24 cellular contexts compared by ENCODE assay signal in the genomic region with DNA sequence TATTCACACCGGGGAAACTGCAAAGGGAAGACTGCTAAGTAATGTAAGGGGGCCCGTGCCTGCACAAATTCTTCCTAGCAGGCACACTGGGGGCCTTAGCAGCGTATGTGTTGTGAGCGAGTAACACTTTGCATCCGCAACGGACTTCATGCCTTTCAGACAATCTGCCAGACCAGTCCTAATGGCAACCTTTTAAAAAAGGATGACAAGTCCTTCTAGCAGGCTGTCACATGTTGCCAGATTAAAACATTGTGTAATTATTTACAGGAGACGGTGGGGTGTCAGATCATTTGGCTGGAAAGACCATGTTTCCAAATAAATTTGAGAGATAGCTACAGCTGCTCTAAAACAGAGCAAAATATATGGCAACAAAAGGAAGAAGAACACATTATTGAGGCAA. TPM values are rescaled to one million over a fixed set of nuclear protein-coding genes. Genes with fewer than 3 reads are reported as not detected.
DNase-seq lines count a peak whose midpoint lies in the region; ATAC-seq, FAIRE-seq and TF ChIP-seq lines count a peak whose summit lies in the region.
"Had no signal": no experiment of that assay in that cellular context is flagged by ENCODE, and none has a peak within 500 bp of the region (broad histone marks: within the 10 kb centered on the region; RNA-seq: fewer than 3 reads in every experiment).

No MANE protein-coding gene starts in this region.

- no peak for TF ChIP-seq POLR2A in K562 (conservative IDR thresholded peaks at IDR 0.05)

- no peak for TF ChIP-seq RAD21 in K562 (CRISPR knock-in tag; conservative IDR thresholded peaks at IDR 0.05 in 1 of 2, IDR thresholded peaks at IDR 0.05 in 1 of 2)

- no peaks in the 10 kb centered on the region for H3K9me1 ChIP-seq in K562 (ENCODE audit: control insufficient read depth, insufficient read depth, low read length)

- no peaks in the 10 kb centered on the region for H3K9me3 ChIP-seq in K562 (replicated peaks; ENCODE audit: control insufficient read depth, insufficient read depth, low read depth, low read length)
- H3K9me3 ChIP-seq: prostate gland, sigmoid colon had no signal

- in situ Hi-C loops in K562 (cut with MboI): no loop called here

- H3K4me1 Mint-ChIP-seq in WTC11: peaks cover 15% of the 10 kb centered on the region
- H3K4me1 Mint-ChIP-seq: stimulated activated effector memory CD8-positive, alpha-beta T cell treated with anti-CD3 and anti-CD28 coated beads, Interleukin-12 subunit alpha, Interleukin-12 subunit beta, amount 100 ng/mL, for 72 hours had no signal

- intact Hi-C loops in K562 (cut with micrococcal nuclease): no loop called here

- ATAC-seq in K562 (no peak), WTC11 (no peak)
- ATAC-seq: activated CD4-positive, CD25-positive, alpha-beta regulatory T cell treated with anti-CD3 and anti-CD28 coated beads, Interleukin-2, amount 50 U/mL, for 24 hours; HCT116; stimulated activated effector memory CD8-positive, alpha-beta T cell treated with anti-CD3 and anti-CD28 coated beads, Interleukin-12 subunit alpha, Interleukin-12 subunit beta, amount 100 ng/mL, for 72 hours had no signal

- H3K9ac ChIP-seq in K562 (ENCODE audit: insufficient read depth in 1 of 2, low read depth in 2 of 2, low read length in 2 of 2): no peak overlapping the region

- FAIRE-seq in K562 (lab: Jason Lieb, UNC): peak; percentile 6

- no peak overlapping the region for H3K27ac Mint-ChIP-seq in WTC11
- H3K27ac Mint-ChIP-seq: activated naive CD4-positive, alpha-beta T cell treated with anti-CD3 and anti-CD28 coated beads for 36 hours; stimulated activated effector memory CD8-positive, alpha-beta T cell treated with anti-CD3 and anti-CD28 coated beads, Interleukin-12 subunit alpha, Interleukin-12 subunit beta, amount 100 ng/mL, for 72 hours had no signal

- H3K9me3 Mint-ChIP-seq in WTC11: no peaks in the 10 kb centered on the region
- H3K9me3 Mint-ChIP-seq: activated naive CD4-positive, alpha-beta T cell treated with anti-CD3 and anti-CD28 coated beads for 36 hours; naive B cell; stimulated activated effector memory CD8-positive, alpha-beta T cell treated with anti-CD3 and anti-CD28 coated beads, Interleukin-12 subunit alpha, Interleukin-12 subunit beta, amount 100 ng/mL, for 72 hours had no signal

- peak overlapping the region; percentile 55; the same call in 1 of the 3 replicates for H3K27ac ChIP-seq in K562 (ENCODE audit: extremely low read depth, low read depth, low read length)
- H3K27ac ChIP-seq in layer of hippocampus (ENCODE audit: low read depth, low read length): peak overlapping the region; percentile 14
- peak overlapping the region; percentile 80 for H3K27ac ChIP-seq in substantia nigra (ENCODE audit: low read depth, low read length, poor library complexity, severe bottlenecking)
- H3K27ac ChIP-seq: prostate gland, RWPE1, sigmoid colon had no signal

- 70% methylated on average over 7 of the region's 7 CpGs for WGBS in K562 (ENCODE audit: insufficient coverage, low coverage, missing lambda C conversion rate)

- H3K4me3 ChIP-seq in K562: no peak overlapping the region
- H3K4me3 ChIP-seq: prostate gland, sigmoid colon had no signal

- H3K4me2 ChIP-seq in K562 (ENCODE audit: insufficient read depth, low read length): no peak overlapping the region

- no peak overlapping the region for H3K4me3 Mint-ChIP-seq in WTC11
- H3K4me3 Mint-ChIP-seq: activated naive CD4-positive, alpha-beta T cell treated with anti-CD3 and anti-CD28 coated beads for 36 hours; naive B cell; stimulated activated effector memory CD8-positive, alpha-beta T cell treated with anti-CD3 and anti-CD28 coated beads, Interleukin-12 subunit alpha, Interleukin-12 subunit beta, amount 100 ng/mL, for 72 hours had no signal

- no peak for TF ChIP-seq CTCF in K562 (IDR thresholded peaks at IDR 0.05 in 2 of 3, conservative IDR thresholded peaks at IDR 0.05 in 1 of 3; ENCODE audit: insufficient read depth in 2 of 3, low read depth in 1 of 3, low read length in 3 of 3)
- TF ChIP-seq CTCF in WTC11 (IDR thresholded peaks at IDR 0.05): no peak

- CTCF ChIA-PET in K562 (lab: Yijun Ruan, JAX; ENCODE audit: low intra/inter-chr PET ratio) (no interaction called here), WTC11 (lab: Charles Lee) (interaction anchor here (0.6 kb wide), 1 partner anchor 95 kb away, joined by 3 read pairs; no protein-coding TSS in a partner anchor)

- DNase-seq in NCI-H82 (lab: John Stamatoyannopoulos, UW): peak; percentile 50
- DNase-seq in NCI-H82 treated with DMSO at 0.1 percent for 48 hours (lab: John Stamatoyannopoulos, UW; ENCODE audit: unreplicated experiment): no peak
- no peak for DNase-seq in K562 (ENCODE audit: extremely low read depth in 1 of 4, low spot score in 3 of 4)
- DNase-seq in substantia nigra (lab: John Stamatoyannopoulos, UW): no peak
- no peak for DNase-seq in WTC11 (ENCODE audit: low spot score)
- DNase-seq in HuH-7.5 (ENCODE audit: low spot score): no peak
- DNase-seq in DMS53 treated with DMSO at 0.1 percent for 48 hours (lab: John Stamatoyannopoulos, UW; ENCODE audit: unreplicated experiment): no peak
- DNase-seq: activated CD4-positive, alpha-beta T cell treated with anti-CD3 and anti-CD28 coated beads, Interleukin-2, amount 50 U/mL, for 48 hours; activated naive CD4-positive, alpha-beta T cell treated with anti-CD3 and anti-CD28 coated beads for 36 hours; Calu3; cerebellar nuclear complex; DND-41; Kasumi-1; left ventricle myocardium superior; naive B cell; NCI-H1417 treated with DMSO at 0.1 percent for 48 hours; sigmoid colon; stimulated activated CD4-positive, alpha-beta T cell treated with anti-CD3 and anti-CD28 coated beads, Interleukin-4, amount 100 ng/mL, for 24 hours had no signal

- no peak overlapping the region for H2AFZ ChIP-seq in K562 (ENCODE audit: low read depth, low read length)

- TF ChIP-seq EP300 in K562 (IDR thresholded peaks at IDR 0.05; ENCODE audit: low read length): no peak

- H3K27me3 Mint-ChIP-seq in WTC11 (ENCODE audit: low read depth): no peaks in the 10 kb centered on the region
- H3K27me3 Mint-ChIP-seq: naive B cell had no signal

- no peaks in the 10 kb centered on the region for H4K20me1 ChIP-seq in K562 (replicated peaks; ENCODE audit: control insufficient read depth, insufficient read depth, low read length)

- no TSS peak for BruUV-seq in K562 (replicated peaks; lab: Mats Ljungman, UMichigan)

- H3K79me2 ChIP-seq in K562 (ENCODE audit: control insufficient read depth, insufficient read depth, low read length): no peaks in the 10 kb centered on the region

- peaks cover 6 to 20% of the 10 kb centered on the region in 2 experiments; a peak in 3 of 5 replicates for H3K4me1 ChIP-seq in K562 (replicated peaks in 1 of 2; ENCODE audit: control insufficient read depth in 2 of 2, insufficient read depth in 2 of 2, low read length in 2 of 2)
- H3K4me1 ChIP-seq: sigmoid colon had no signal

- no peaks in the 10 kb centered on the region for H3K27me3 ChIP-seq in K562 (ENCODE audit: control insufficient read depth in 2 of 2, insufficient read depth in 2 of 2, low read length in 2 of 2)
- H3K27me3 ChIP-seq in layer of hippocampus (ENCODE audit: control insufficient read depth, insufficient read depth, low read length): no peaks in the 10 kb centered on the region
- H3K27me3 ChIP-seq: sigmoid colon had no signal

- POLR2A ChIA-PET in K562 (lab: Yijun Ruan, JAX) (no interaction called here), WTC11 (lab: Charles Lee) (no interaction called here)

- H3K36me3 Mint-ChIP-seq in WTC11: no peaks in the 10 kb centered on the region
- H3K36me3 Mint-ChIP-seq: naive B cell; stimulated activated effector memory CD8-positive, alpha-beta T cell treated with anti-CD3 and anti-CD28 coated beads, Interleukin-12 subunit alpha, Interleukin-12 subunit beta, amount 100 ng/mL, for 72 hours had no signal

- no peaks in the 10 kb centered on the region; the same call in 2 of the 3 replicates for H3K36me3 ChIP-seq in K562 (ENCODE audit: control insufficient read depth, insufficient read depth, low read length)
- H3K36me3 ChIP-seq: prostate gland, sigmoid colon had no signal

TF ChIP-seq in WTC11, 78 proteins besides CTCF, POLR2A, EP300 and RAD21 (continues in another document):
- no peak for TF ChIP-seq GABPB1 (CRISPR knock-in tag; IDR thresholded peaks at IDR 0.05)
- no peak for TF ChIP-seq ZNF219 (CRISPR knock-in tag; IDR thresholded peaks at IDR 0.05; ENCODE audit: borderline replicate concordance)

RNA-seq across cellular contexts. Expression of a gene that starts 46.1 kb away (rescaled TPM):
- 30.3 and 41.3 TPM in 2 replicates for total RNA-seq in K562 (2011; cell fraction: chromatin; rRNA removed; ENCODE audit: low replicate concordance)
- 26.2 and 31.9 TPM in 2 replicates for total RNA-seq in K562 (2011; cell fraction: nucleolus; rRNA removed)
- 25.7 and 32.7 TPM in 2 replicates for total RNA-seq in K562 (2011; cell fraction: nucleoplasm; rRNA removed)
- 7.5 and 7.6 TPM in 2 replicates for total RNA-seq in K562 (2014; rRNA removed)
- 16.9 and 20.2 TPM in 2 replicates for total RNA-seq in K562 (2014; rRNA removed; fragmentation: Illumina TruSeq; extraction: Trizol)
- 21.3 and 22.2 TPM in 2 replicates for total RNA-seq in K562 (2015; rRNA removed; fragmentation: Illumina TruSeq; extraction: Trizol)
- 21.3 and 22.2 TPM in 2 replicates for total RNA-seq in K562 (2021)
- polyA plus RNA-seq in K562 (2011; rRNA removed): 25.7 TPM in 2 replicates
- 13.6 and 16.0 TPM in 2 replicates for polyA plus RNA-seq in K562 (2011; cell fraction: cytosol; rRNA removed)
- polyA plus RNA-seq in K562 (2011; cell fraction: nucleus; rRNA removed): 8.9 and 12.8 TPM in 2 replicates
- polyA plus RNA-seq in K562 (2012): 15.6 and 22.8 TPM in 2 replicates
- 19.0 and 22.5 TPM in 2 replicates for polyA plus RNA-seq in K562 (2014; fragmentation: Illumina TruSeq; extraction: Trizol)
- polyA plus RNA-seq in K562 (2014; fragmentation: Nextera tagmentation; extraction: Ambion mirVana): 10 to 100 TPM; 11.4 to 13.6 TPM
- 14.4 and 15.3 TPM in 2 replicates for polyA plus RNA-seq in K562 (2014; rRNA removed)
- polyA minus RNA-seq in K562 (2011; rRNA and poly(A)+ RNA removed): 21.1 and 24.1 TPM in 2 replicates
- 10.1 and 10.3 TPM in 2 replicates for polyA minus RNA-seq in K562 (2011; cell fraction: cytosol; rRNA and poly(A)+ RNA removed)
- 8.9 and 21.4 TPM in 2 replicates for polyA minus RNA-seq in K562 (2011; cell fraction: nucleus; rRNA and poly(A)+ RNA removed)
- 7.7 to 9.2 TPM (median 8.8 TPM) in 3 replicates for total RNA-seq in WTC11 (2021)
- total RNA-seq: Calu3 had no signal

Comparison
In these comparisons a context has a peak if more than half of its experiments do, and no peak if none do; other contexts are left out.
1. H3K27ac ChIP-seq: peak in every context shown above with its lines; median percentile 80 in substantia nigra; 55 in K562; 14 in layer of hippocampus.